12 cellular contexts compared by ENCODE assay signal in genomic region chr11:90113541-90113940, GRCh38. TPM values are rescaled to one million over a fixed set of nuclear protein-coding genes. Genes with fewer than 3 reads are reported as not detected.
A peak's percentile ranks its signal among the peaks of the same experiment; 100 is the strongest.
DNase-seq lines count a peak whose midpoint lies in the region; ATAC-seq and TF ChIP-seq lines count a peak whose summit lies in the region.
"Had no signal": no experiment of that assay in that cellular context is flagged by ENCODE, and none has a peak within 500 bp of the region (broad histone marks: within the 10 kb centered on the region; RNA-seq: fewer than 3 reads in every experiment).

No MANE protein-coding gene starts in this region.

- intact Hi-C loops in psoas muscle (cut with DNase I), result no loop called here
- intact Hi-C loops in sigmoid colon (cut with DNase I), result no loop called here

- no peaks in the 10 kb centered on the region for H3K36me3 ChIP-seq in psoas muscle (ENCODE audit: insufficient read depth in 1 of 2, low read depth in 1 of 2)
- no peaks in the 10 kb centered on the region for H3K36me3 ChIP-seq in sigmoid colon

- TF ChIP-seq POLR2A in sigmoid colon (IDR thresholded peaks at IDR 0.05), result no peak

- H3K4me1 ChIP-seq in psoas muscle (no peaks in the 10 kb centered on the region), sigmoid colon (no peaks in the 10 kb centered on the region)

- H3K9me3 ChIP-seq in psoas muscle (no peaks in the 10 kb centered on the region), sigmoid colon (no peaks in the 10 kb centered on the region)

- DNase-seq in NCI-H748 treated with DMSO at 0.1 percent for 48 hours (lab: John Stamatoyannopoulos, UW) (peak; percentile 0), NCI-H748 (lab: John Stamatoyannopoulos, UW; ENCODE audit: unreplicated experiment) (no peak), NCI-H146 treated with DMSO at 0.1 percent for 48 hours (lab: John Stamatoyannopoulos, UW; ENCODE audit: unreplicated experiment) (peak; percentile 1), dermis microvascular lymphatic vessel endothelial cell (ENCODE audit: low read depth in 2 of 2) (peak; percentile 7 to 8), psoas muscle (no peak), sigmoid colon (no peak)
- DNase-seq: activated CD8-positive, alpha-beta memory T cell treated with anti-CD3 and anti-CD28 coated beads, Interleukin-2, amount 50 U/mL, for 48 hours; CD4-positive, CD25-positive, alpha-beta regulatory T cell had no signal

- TF ChIP-seq CTCF in psoas muscle (IDR thresholded peaks at IDR 0.05), result peak; percentile 26
- no peak for TF ChIP-seq CTCF in sigmoid colon (IDR thresholded peaks at IDR 0.05)

- 7 to 9% (median 8%) methylated on average over 2 of the region's 2 CpGs for WGBS in psoas muscle, 3 donors
- WGBS in sigmoid colon, 2 donors, result 3 to 5% methylated on average over 2 of the region's 2 CpGs

- H3K27me3 ChIP-seq in psoas muscle (ENCODE audit: insufficient read depth in 3 of 3, low read length in 2 of 3), result no peaks in the 10 kb centered on the region
- no peaks in the 10 kb centered on the region for H3K27me3 ChIP-seq in sigmoid colon

- ATAC-seq in psoas muscle (no peak), GM21526 (IDR thresholded peaks at IDR 0.05; ENCODE audit: low FRiP score, unreplicated experiment) (no peak), HG02884 (IDR thresholded peaks at IDR 0.05; ENCODE audit: unreplicated experiment) (no peak)

- H3K4me3 ChIP-seq in psoas muscle, result no peak overlapping the region
- no peak overlapping the region for H3K4me3 ChIP-seq in sigmoid colon
- H3K4me3 ChIP-seq: lung had no signal

- TF ChIP-seq EP300 in sigmoid colon (IDR thresholded peaks at IDR 0.05), result no peak

- H3K27ac ChIP-seq in psoas muscle, result no peak overlapping the region
- no peak overlapping the region for H3K27ac ChIP-seq in sigmoid colon

RNA-seq across cellular contexts. Expression of gene NAALAD2, which starts 20.9 kb away (rescaled TPM):
- total RNA-seq in dermis microvascular lymphatic vessel endothelial cell (0.26 and 0.51 TPM in 2 replicates), psoas muscle (1 to 10 TPM in 1 of 4 donors, under 1 TPM in 3; 0.32 to 1.4 (median 0.61) TPM), sigmoid colon (1 to 10 TPM; 1.8 to 3.9 (median 3.7) TPM)
- polyA plus RNA-seq in psoas muscle (under 1 TPM; 0.20 to 0.45 (median 0.39) TPM), sigmoid colon (under 1 TPM in 1 of 3 donors, not detected in 2; 0.31 TPM)
- total RNA-seq: CD4-positive, CD25-positive, alpha-beta regulatory T cell; NCI-H460 had no signal

RNA-seq across cellular contexts. Expression of gene UBTFL1, which starts 27.8 kb away (rescaled TPM):
- total RNA-seq in dermis microvascular lymphatic vessel endothelial cell, result not detected in 2 replicates
- total RNA-seq in psoas muscle, result not detected
- polyA plus RNA-seq in psoas muscle, result not detected
- not detected for total RNA-seq in sigmoid colon
- not detected for polyA plus RNA-seq in sigmoid colon
- total RNA-seq: CD4-positive, CD25-positive, alpha-beta regulatory T cell; lung; NCI-H460 had no signal
- polyA plus RNA-seq: CD4-positive, CD25-positive, alpha-beta regulatory T cell; lung had no signal

Comparison
In these comparisons a context has a peak if more than half of its experiments do, and no peak if none do; other contexts are left out.
1. DNase-seq: peak in NCI-H748 treated with DMSO at 0.1 percent for 48 hours (single experiment), NCI-H146 treated with DMSO at 0.1 percent for 48 hours (single experiment) and dermis microvascular lymphatic vessel endothelial cell (2 of 2); none in NCI-H748 (single experiment), psoas muscle (0 of 2) and sigmoid colon (single experiment).